ENCODE assay signal across 12 cellular contexts in genomic region chr9:124800306-124801259, GRCh38. TPM values are rescaled to one million over a fixed set of nuclear protein-coding genes. Genes with fewer than 3 reads are reported as not detected.
A peak's percentile ranks its signal among the peaks of the same experiment; 100 is the strongest.
DNase-seq lines count a peak whose midpoint lies in the region; ATAC-seq and TF ChIP-seq lines count a peak whose summit lies in the region.
"Had no signal": no experiment of that assay in that cellular context is flagged by ENCODE, and none has a peak within 500 bp of the region (broad histone marks: within the 10 kb centered on the region; RNA-seq: fewer than 3 reads in every experiment).

No MANE protein-coding gene starts in this region.

- no peaks in the 10 kb centered on the region for H3K36me3 Mint-ChIP-seq in activated B cell treated with CpG ODN at 0.5 μM for 24 hours (ENCODE audit: low read depth)
- H3K36me3 Mint-ChIP-seq: activated CD4-positive, alpha-beta memory T cell treated with anti-CD3 and anti-CD28 coated beads for 36 hours had no signal

- peak; percentile 49 for DNase-seq in AG10803 (ENCODE audit: low read depth)
- peak; percentile 30 for DNase-seq in activated B cell treated with CpG ODN at 0.5 μM for 24 hours
- DNase-seq in left lung, result peak; percentile 58 to 65
- DNase-seq in OCI-M1 (lab: John Stamatoyannopoulos, UW), result no peak
- DNase-seq in NCI-H187 (lab: John Stamatoyannopoulos, UW), result no peak
- no peak for DNase-seq in NCI-H345 treated with DMSO at 0.1 percent for 48 hours (lab: John Stamatoyannopoulos, UW; ENCODE audit: unreplicated experiment)
- DNase-seq in effector CD8-positive, alpha-beta T cell (lab: John Stamatoyannopoulos, UW), result no peak
- DNase-seq: activated CD4-positive, alpha-beta memory T cell treated with anti-CD3 and anti-CD28 coated beads for 36 hours; CD4-positive, alpha-beta T cell; cerebellar nuclear complex had no signal

- H3K27ac Mint-ChIP-seq in activated B cell treated with CpG ODN at 0.5 μM for 24 hours, result peak overlapping the region; percentile 94
- H3K27ac Mint-ChIP-seq: activated CD4-positive, alpha-beta memory T cell treated with anti-CD3 and anti-CD28 coated beads for 36 hours; CD4-positive, alpha-beta T cell had no signal

- H3K27ac ChIP-seq in left lung, result no peak overlapping the region

- peaks cover 40% of the 10 kb centered on the region for H3K4me1 Mint-ChIP-seq in activated B cell treated with CpG ODN at 0.5 μM for 24 hours

- CTCF ChIA-PET in activated B cell treated with CpG ODN at 0.5 μM for 24 hours (lab: Charles Lee), result interaction anchor here (1.0 to 3.0 kb wide), 4 partner anchors 12 to 52 kb away, joined by 3 to 17 read pairs (median 8); partner anchors contain the start of genes NR6A1 and WDR38

- H3K4me3 Mint-ChIP-seq in activated B cell treated with CpG ODN at 0.5 μM for 24 hours, result peak overlapping the region; percentile 64
- H3K4me3 Mint-ChIP-seq: activated CD4-positive, alpha-beta memory T cell treated with anti-CD3 and anti-CD28 coated beads for 36 hours; CD4-positive, alpha-beta T cell had no signal

- no peaks in the 10 kb centered on the region for H3K27me3 Mint-ChIP-seq in activated B cell treated with CpG ODN at 0.5 μM for 24 hours

- no peaks in the 10 kb centered on the region for H3K9me3 Mint-ChIP-seq in activated B cell treated with CpG ODN at 0.5 μM for 24 hours
- H3K9me3 Mint-ChIP-seq: activated CD4-positive, alpha-beta memory T cell treated with anti-CD3 and anti-CD28 coated beads for 36 hours; CD4-positive, alpha-beta T cell had no signal

- no peaks in the 10 kb centered on the region for H3K27me3 ChIP-seq in left lung

- intact Hi-C loops in activated B cell treated with CpG ODN at 0.5 μM for 24 hours (cut with micrococcal nuclease), result loop anchor here (1.0 to 5.0 kb wide), 2 partner anchors 26 to 37 kb away; no protein-coding TSS in a partner anchor
- intact Hi-C loops in left lung (cut with DNase I), result no loop called here

- H3K4me3 ChIP-seq in AG10803 (ENCODE audit: low read length) (no peak overlapping the region), left lung (no peak overlapping the region)

- H3K4me1 ChIP-seq in left lung, result peaks cover 12 to 43% of the 10 kb centered on the region in 2 donors

- POLR2A ChIA-PET in activated B cell treated with CpG ODN at 0.5 μM for 24 hours (lab: Charles Lee), result interaction anchor here (0.6 to 4.0 kb wide), 7 partner anchors 11 to 142 kb away, joined by 3 to 16 read pairs (median 4); partner anchors contain the start of genes ARPC5L, NR6A1 and RPL35

- H3K9me3 ChIP-seq in left lung, result no peaks in the 10 kb centered on the region

- ATAC-seq in HG02798 (IDR thresholded peaks at IDR 0.05; ENCODE audit: poor library complexity, unreplicated experiment) (peak; percentile 56), activated B cell treated with CpG ODN at 0.5 μM for 24 hours (ENCODE audit: low read depth) (peak; percentile 95), left lung (peak; percentile 66)

- no peaks in the 10 kb centered on the region for H3K36me3 ChIP-seq in left lung

- no peak for TF ChIP-seq CTCF in AG10803 (conservative IDR thresholded peaks at IDR 0.05; ENCODE audit: low read length)
- TF ChIP-seq CTCF in activated B cell treated with CpG ODN at 0.5 μM for 24 hours (IDR thresholded peaks at IDR 0.05), result no peak
- TF ChIP-seq CTCF in left lung (IDR thresholded peaks at IDR 0.05), result no peak

RNA-seq across cellular contexts. Expression of gene OLFML2A, which starts 23.6 kb away (rescaled TPM):
- total RNA-seq in activated B cell treated with CpG ODN at 0.5 μM for 24 hours (0.73 and 0.78 TPM in 2 replicates), left lung (10 to 100 TPM; 10.5 to 10.8 TPM)
- total RNA-seq: activated CD4-positive, alpha-beta memory T cell treated with anti-CD3 and anti-CD28 coated beads for 36 hours; CD4-positive, alpha-beta T cell had no signal

RNA-seq across cellular contexts. Expression of gene NR6A1, which starts 29.5 kb away (rescaled TPM):
- total RNA-seq in activated B cell treated with CpG ODN at 0.5 μM for 24 hours, result 2.3 and 3.1 TPM in 2 replicates
- 1 to 10 TPM; 2.9 to 4.1 TPM for total RNA-seq in left lung
- total RNA-seq: CD4-positive, alpha-beta T cell had no signal

RNA-seq across cellular contexts. Expression of gene WDR38, which starts 52.7 kb away (rescaled TPM):
- total RNA-seq in activated B cell treated with CpG ODN at 0.5 μM for 24 hours (not detected in 2 replicates), left lung (1 to 10 TPM in 1 of 2 donors, not detected in 1; 3.6 TPM)
- total RNA-seq: activated CD4-positive, alpha-beta memory T cell treated with anti-CD3 and anti-CD28 coated beads for 36 hours; CD4-positive, alpha-beta T cell; lower leg skin had no signal

Comparison
In these comparisons a context has a peak if more than half of its experiments do, and no peak if none do; other contexts are left out.
1. DNase-seq: peak in AG10803 (single experiment), activated B cell treated with CpG ODN at 0.5 μM for 24 hours (single experiment) and left lung (2 of 2); none in OCI-M1 (single experiment), NCI-H187 (0 of 2), NCI-H345 treated with DMSO at 0.1 percent for 48 hours (single experiment) and effector CD8-positive, alpha-beta T cell (single experiment).
2. Peak in every context shown above with its lines, with median percentiles within 50 percentile points of each other: ATAC-seq.